Comparison of ENCODE assay signal across 8 cellular contexts in the genomic region with DNA sequence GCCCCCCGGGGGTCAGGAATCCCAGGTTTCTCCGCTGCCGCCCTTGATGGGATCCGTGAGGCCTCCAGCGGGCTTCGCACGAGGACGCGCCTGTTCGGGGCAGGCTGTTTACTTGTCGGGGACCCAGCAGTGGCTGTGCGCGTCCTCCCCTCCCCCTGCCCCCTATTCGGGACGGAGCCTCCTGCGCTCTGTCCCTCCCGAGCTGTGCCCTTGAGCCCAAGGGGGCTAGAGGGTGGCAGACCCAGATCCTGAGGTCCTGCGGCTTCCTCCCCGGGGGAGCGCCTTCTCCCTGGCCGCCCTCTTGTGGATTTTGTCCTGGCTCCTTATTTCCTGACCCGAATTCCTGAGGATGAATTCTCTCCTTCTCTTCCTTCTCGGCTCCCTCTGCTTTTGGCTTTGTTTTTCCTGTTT. TPM values are rescaled to one million over a fixed set of nuclear protein-coding genes. Genes with fewer than 3 reads are reported as not detected.
DNase-seq lines count a peak whose midpoint lies in the region; ATAC-seq and TF ChIP-seq lines count a peak whose summit lies in the region.

No MANE protein-coding gene starts in this region.

- peak overlapping the region; percentile 78 for H3K4me3 ChIP-seq in left ventricle myocardium inferior
- peak overlapping the region; percentile 60 for H3K4me3 ChIP-seq in retinal pigment epithelial cell (ENCODE audit: low read length)

- H3K27me3 Mint-ChIP-seq in activated CD4-positive, alpha-beta T cell treated with anti-CD3 and anti-CD28 coated beads for 36 hours: no peaks in the 10 kb centered on the region
- no peaks in the 10 kb centered on the region for H3K27me3 Mint-ChIP-seq in activated T-helper 2 cell treated with anti-CD3 and anti-CD28 coated beads, Interferon-gamma antibody, Interleukin-2, Interleukin-4, amounts not matched to agents 10 μg/mL and 5 μg/mL and 100 μg/mL, durations not matched to agents 14 hours and 24 hours and 36 hours (ENCODE audit: low read depth)

- no peaks in the 10 kb centered on the region for H3K36me3 ChIP-seq in left ventricle myocardium inferior

- ATAC-seq in activated CD4-positive, alpha-beta T cell treated with anti-CD3 and anti-CD28 coated beads for 36 hours: no peak
- ATAC-seq in HG03045 (IDR thresholded peaks at IDR 0.05; ENCODE audit: unreplicated experiment): no peak

- POLR2A ChIA-PET in activated CD4-positive, alpha-beta T cell treated with anti-CD3 and anti-CD28 coated beads for 36 hours (lab: Charles Lee): no interaction called here

- H3K4me3 Mint-ChIP-seq in activated CD4-positive, alpha-beta T cell treated with anti-CD3 and anti-CD28 coated beads for 36 hours: peak overlapping the region; percentile 80
- H3K4me3 Mint-ChIP-seq in activated T-helper 2 cell treated with anti-CD3 and anti-CD28 coated beads, Interferon-gamma antibody, Interleukin-2, Interleukin-4, amounts not matched to agents 10 μg/mL and 5 μg/mL and 100 μg/mL, durations not matched to agents 14 hours and 24 hours and 36 hours (ENCODE audit: low read depth): peak overlapping the region; percentile 81

- peak; percentile 54 for DNase-seq in activated CD4-positive, alpha-beta T cell treated with anti-CD3 and anti-CD28 coated beads for 36 hours
- DNase-seq in activated CD4-positive, alpha-beta T cell treated with anti-CD3 and anti-CD28 coated beads, Interleukin-2, amount 50 U/mL, for 48 hours: no peak
- DNase-seq in activated T-helper 2 cell treated with anti-CD3 and anti-CD28 coated beads, Interferon-gamma antibody, Interleukin-2, Interleukin-4, amounts not matched to agents 10 μg/mL and 5 μg/mL and 100 μg/mL, durations not matched to agents 14 hours and 24 hours and 36 hours (ENCODE audit: low spot score): no peak
- DNase-seq in left ventricle myocardium inferior (peak; percentile 38), retinal pigment epithelial cell (ENCODE audit: low read depth) (no peak), NCI-H1436 treated with DMSO at 0.1 percent for 48 hours (lab: John Stamatoyannopoulos, UW) (no peak)
- no peak for DNase-seq in stimulated activated CD4-positive, alpha-beta T cell treated with anti-CD3 and anti-CD28 coated beads, Interleukin-4, amount 100 ng/mL, for 24 hours

- peaks cover 35% of the 10 kb centered on the region for H3K4me1 ChIP-seq in left ventricle myocardium inferior

- CTCF ChIA-PET in activated CD4-positive, alpha-beta T cell treated with anti-CD3 and anti-CD28 coated beads for 36 hours (lab: Charles Lee): interaction anchor here (0.7 to 1.5 kb wide), 2 partner anchors 31 to 77 kb away, joined by 3 to 5 read pairs; no protein-coding TSS in a partner anchor

- no peaks in the 10 kb centered on the region for H3K9me3 Mint-ChIP-seq in activated CD4-positive, alpha-beta T cell treated with anti-CD3 and anti-CD28 coated beads for 36 hours (ENCODE audit: low read depth)
- H3K9me3 Mint-ChIP-seq in activated T-helper 2 cell treated with anti-CD3 and anti-CD28 coated beads, Interferon-gamma antibody, Interleukin-2, Interleukin-4, amounts not matched to agents 10 μg/mL and 5 μg/mL and 100 μg/mL, durations not matched to agents 14 hours and 24 hours and 36 hours: no peaks in the 10 kb centered on the region

- peak overlapping the region; percentile 18 for H3K27ac ChIP-seq in left ventricle myocardium inferior (replicated peaks)

- no peaks in the 10 kb centered on the region for H3K27me3 ChIP-seq in left ventricle myocardium inferior (ENCODE audit: low read depth)

- intact Hi-C loops in activated CD4-positive, alpha-beta T cell treated with anti-CD3 and anti-CD28 coated beads for 36 hours (cut with DNase I, micrococcal nuclease): loop anchor here (1.0 to 5.0 kb wide), 9 partner anchors 20 to 220 kb away; a partner anchor contains a TSS
- intact Hi-C loops in activated T-helper 2 cell treated with anti-CD3 and anti-CD28 coated beads, Interferon-gamma antibody, Interleukin-2, Interleukin-4, amounts not matched to agents 10 μg/mL and 5 μg/mL and 100 μg/mL, durations not matched to agents 14 hours and 24 hours and 36 hours (cut with micrococcal nuclease): loop anchor here (2.0 to 5.0 kb wide), 3 partner anchors 35 to 61 kb away; no protein-coding TSS in a partner anchor
- intact Hi-C loops in left ventricle myocardium inferior (cut with micrococcal nuclease): no loop called here

- no peaks in the 10 kb centered on the region for H3K9me3 ChIP-seq in left ventricle myocardium inferior (replicated peaks)

- peaks cover 36% of the 10 kb centered on the region for H3K36me3 Mint-ChIP-seq in activated CD4-positive, alpha-beta T cell treated with anti-CD3 and anti-CD28 coated beads for 36 hours (ENCODE audit: low read depth)
- H3K36me3 Mint-ChIP-seq in activated T-helper 2 cell treated with anti-CD3 and anti-CD28 coated beads, Interferon-gamma antibody, Interleukin-2, Interleukin-4, amounts not matched to agents 10 μg/mL and 5 μg/mL and 100 μg/mL, durations not matched to agents 14 hours and 24 hours and 36 hours (ENCODE audit: low read depth): peaks cover 43% of the 10 kb centered on the region

- peaks cover 71% of the 10 kb centered on the region for H3K4me1 Mint-ChIP-seq in activated CD4-positive, alpha-beta T cell treated with anti-CD3 and anti-CD28 coated beads for 36 hours
- peaks cover 58% of the 10 kb centered on the region for H3K4me1 Mint-ChIP-seq in activated T-helper 2 cell treated with anti-CD3 and anti-CD28 coated beads, Interferon-gamma antibody, Interleukin-2, Interleukin-4, amounts not matched to agents 10 μg/mL and 5 μg/mL and 100 μg/mL, durations not matched to agents 14 hours and 24 hours and 36 hours (ENCODE audit: low read depth)

- peak overlapping the region; percentile 76 for H3K27ac Mint-ChIP-seq in activated CD4-positive, alpha-beta T cell treated with anti-CD3 and anti-CD28 coated beads for 36 hours
- H3K27ac Mint-ChIP-seq in activated T-helper 2 cell treated with anti-CD3 and anti-CD28 coated beads, Interferon-gamma antibody, Interleukin-2, Interleukin-4, amounts not matched to agents 10 μg/mL and 5 μg/mL and 100 μg/mL, durations not matched to agents 14 hours and 24 hours and 36 hours: peak overlapping the region; percentile 90

- TF ChIP-seq CTCF in left ventricle myocardium inferior (IDR thresholded peaks at IDR 0.05; ENCODE audit: borderline replicate concordance): no peak
- no peak for TF ChIP-seq CTCF in retinal pigment epithelial cell (conservative IDR thresholded peaks at IDR 0.05; ENCODE audit: low read depth, low read length)

RNA-seq across cellular contexts. Expression of a gene that starts 38.4 kb away (rescaled TPM):
- total RNA-seq in activated CD4-positive, alpha-beta T cell treated with anti-CD3 and anti-CD28 coated beads for 36 hours: 100 to 1,000 TPM in 1 of 2 experiments, 10 to 100 TPM in 1; 96.4 to 114 TPM
- 184 and 189 TPM in 2 replicates for total RNA-seq in activated T-helper 2 cell treated with anti-CD3 and anti-CD28 coated beads, Interferon-gamma antibody, Interleukin-2, Interleukin-4, amounts not matched to agents 10 μg/mL and 5 μg/mL and 100 μg/mL, durations not matched to agents 14 hours and 24 hours and 36 hours
- total RNA-seq in left ventricle myocardium inferior: 2.6 TPM

Comparison
In these comparisons a context has a peak if more than half of its experiments do, and no peak if none do; other contexts are left out.
1. DNase-seq: peak in activated CD4-positive, alpha-beta T cell treated with anti-CD3 and anti-CD28 coated beads for 36 hours (single experiment) and left ventricle myocardium inferior (single experiment); none in activated CD4-positive, alpha-beta T cell treated with anti-CD3 and anti-CD28 coated beads, Interleukin-2, amount 50 U/mL, for 48 hours (0 of 2), activated T-helper 2 cell treated with anti-CD3 and anti-CD28 coated beads, Interferon-gamma antibody, Interleukin-2, Interleukin-4, amounts not matched to agents 10 μg/mL and 5 μg/mL and 100 μg/mL, durations not matched to agents 14 hours and 24 hours and 36 hours (single experiment), retinal pigment epithelial cell (single experiment), NCI-H1436 treated with DMSO at 0.1 percent for 48 hours (single experiment) and stimulated activated CD4-positive, alpha-beta T cell treated with anti-CD3 and anti-CD28 coated beads, Interleukin-4, amount 100 ng/mL, for 24 hours (single experiment).
2. RNA of a gene that starts 38.4 kb away (total RNA-seq): 184 to 189 TPM in activated T-helper 2 cell treated with anti-CD3 and anti-CD28 coated beads, Interferon-gamma antibody, Interleukin-2, Interleukin-4, amounts not matched to agents 10 μg/mL and 5 μg/mL and 100 μg/mL, durations not matched to agents 14 hours and 24 hours and 36 hours and 96.4 to 114 TPM in activated CD4-positive, alpha-beta T cell treated with anti-CD3 and anti-CD28 coated beads for 36 hours; 2.6 TPM in left ventricle myocardium inferior (single experiment); every median in the first group is over 10 times any median in the second.